1 cellular context compared by ENCODE assay signal in genomic region chr1:42613803-42614131, GRCh38.
TF ChIP-seq lines count a peak whose summit lies in the region.

No MANE protein-coding gene starts in this region.

TF ChIP-seq in K562, 482 proteins besides CTCF, POLR2A, EP300 and RAD21 (continued from another document and continues in another):
- TF ChIP-seq MED1 (CRISPR knock-in tag; IDR thresholded peaks at IDR 0.05; ENCODE audit: borderline replicate concordance), result no peak
- TF ChIP-seq MTA2 (IDR thresholded peaks at IDR 0.05; ENCODE audit: low read depth), result no peak
- TF ChIP-seq ZNF644 (tag; IDR thresholded peaks at IDR 0.05; ENCODE audit: low read depth), result no peak
- no peak for TF ChIP-seq SMARCC2 (IDR thresholded peaks at IDR 0.05; ENCODE audit: low read depth)
- no peak for TF ChIP-seq CEBPZ (IDR thresholded peaks at IDR 0.05; ENCODE audit: borderline replicate concordance, low read depth, low read length)
- TF ChIP-seq SRSF9 (IDR thresholded peaks at IDR 0.05; ENCODE audit: borderline replicate concordance, low read depth, low read length), result no peak
- no peak for TF ChIP-seq CXXC5 (CRISPR knock-in tag; IDR thresholded peaks at IDR 0.05)
- no peak for TF ChIP-seq TAF1 (IDR thresholded peaks at IDR 0.05; ENCODE audit: control insufficient read depth, extremely low read depth, insufficient read depth, low read length, severe bottlenecking)
- TF ChIP-seq ZNF232 (CRISPR knock-in tag; IDR thresholded peaks at IDR 0.05), result no peak
- no peak for TF ChIP-seq NFATC3 (IDR thresholded peaks at IDR 0.05)
- no peak for TF ChIP-seq LEF1 (IDR thresholded peaks at IDR 0.05)
- no peak for TF ChIP-seq PYGO2 (tag; IDR thresholded peaks at IDR 0.05)
- no peak for TF ChIP-seq ID3 (CRISPR knock-in tag; IDR thresholded peaks at IDR 0.05)
- no peak for TF ChIP-seq ID3 (tag; IDR thresholded peaks at IDR 0.05)
- TF ChIP-seq STAT6 (CRISPR knock-in tag; IDR thresholded peaks at IDR 0.05), result no peak
- TF ChIP-seq HNRNPL (IDR thresholded peaks at IDR 0.05; ENCODE audit: low read depth, low read length), result no peak
- no peak for TF ChIP-seq THAP12 (CRISPR knock-in tag; IDR thresholded peaks at IDR 0.05)
- TF ChIP-seq FOXK1 (CRISPR knock-in tag; IDR thresholded peaks at IDR 0.05; ENCODE audit: borderline replicate concordance), result no peak
- no peak for TF ChIP-seq ZNF143 (CRISPR knock-in tag; IDR thresholded peaks at IDR 0.05)
- no peak for TF ChIP-seq KDM1A (IDR thresholded peaks at IDR 0.05)
- no peak for TF ChIP-seq FOXP1 (CRISPR knock-in tag; IDR thresholded peaks at IDR 0.05)
- TF ChIP-seq PHF8 (IDR thresholded peaks at IDR 0.05; ENCODE audit: borderline replicate concordance, low read length), result no peak
- no peak for TF ChIP-seq ZNF408 (CRISPR knock-in tag; IDR thresholded peaks at IDR 0.05; ENCODE audit: low read depth)
- no peak for TF ChIP-seq NR3C1 (CRISPR knock-in tag; IDR thresholded peaks at IDR 0.05)
- no peak for TF ChIP-seq MYBL2 (IDR thresholded peaks at IDR 0.05; ENCODE audit: low read depth)
- no peak for TF ChIP-seq MYBL2 (CRISPR knock-in tag; IDR thresholded peaks at IDR 0.05; ENCODE audit: borderline replicate concordance)
- no peak for TF ChIP-seq NCOR1 (IDR thresholded peaks at IDR 0.05)
- TF ChIP-seq ZNF449 (CRISPR knock-in tag; IDR thresholded peaks at IDR 0.05), result no peak
- peak; percentile 63; the same call in 1 of the 2 replicates for TF ChIP-seq GTF2A2 (tag; IDR thresholded peaks at IDR 0.05)
- TF ChIP-seq ETS1 (conservative IDR thresholded peaks at IDR 0.05; ENCODE audit: control insufficient read depth, low read depth, low read length), result no peak
- TF ChIP-seq ZNF3 (CRISPR knock-in tag; IDR thresholded peaks at IDR 0.05), result no peak
- peak; percentile 80 for TF ChIP-seq ZNF668 (CRISPR knock-in tag; IDR thresholded peaks at IDR 0.05)
- no peak for TF ChIP-seq VEZF1 (CRISPR knock-in tag; IDR thresholded peaks at IDR 0.05)
- no peak for TF ChIP-seq ZNF318 (IDR thresholded peaks at IDR 0.05; ENCODE audit: borderline replicate concordance in 1 of 2, low read depth in 1 of 2)
- no peak for TF ChIP-seq BRD4 (IDR thresholded peaks at IDR 0.05)
- no peak for TF ChIP-seq MBD1 (CRISPR knock-in tag; IDR thresholded peaks at IDR 0.05)
- TF ChIP-seq TCF7L2 (IDR thresholded peaks at IDR 0.05; ENCODE audit: low read depth, low read length), result no peak
- no peak for TF ChIP-seq FOS (IDR thresholded peaks at IDR 0.05; ENCODE audit: extremely low read depth, insufficient read length)
- no peak for TF ChIP-seq POLR3G (IDR thresholded peaks at IDR 0.05; ENCODE audit: extremely low read depth, insufficient read length, insufficient replicate concordance)
